ENCODE assay signal across 8 cellular contexts in genomic region chr6:26660096-26660425, GRCh38. TPM values are rescaled to one million over a fixed set of nuclear protein-coding genes. Genes with fewer than 3 reads are reported as not detected.
DNase-seq lines count a peak whose midpoint lies in the region; ATAC-seq, FAIRE-seq and TF ChIP-seq lines count a peak whose summit lies in the region.

No MANE protein-coding gene starts in this region.

- peak overlapping the region; percentile 0 to 73 (median 40); a peak in 5 of 7 replicates for H3K9ac ChIP-seq in H1 (replicated peaks in 1 of 4; ENCODE audit: extremely low read depth in 1 of 4, low read depth in 3 of 4, low read length in 3 of 4)

- peak; percentile 27 for ATAC-seq in HG02884 (IDR thresholded peaks at IDR 0.05; ENCODE audit: unreplicated experiment)
- ATAC-seq in naive thymus-derived CD8-positive, alpha-beta T cell: peak; percentile 67 to 82

- no peak overlapping the region for H3K4ac ChIP-seq in H1 (replicated peaks; ENCODE audit: insufficient read length, low read depth, low read length)

- H4K8ac ChIP-seq in H1 (ENCODE audit: extremely low read depth, insufficient read depth, low read length): no peak overlapping the region

- H4K20me1 ChIP-seq in H1 (replicated peaks in 1 of 2; ENCODE audit: control insufficient read depth in 1 of 2, insufficient read depth in 2 of 2, low read length in 2 of 2): peaks cover 0 to 1% of the 10 kb centered on the region in 2 experiments

- H3K36me3 Mint-ChIP-seq in naive thymus-derived CD8-positive, alpha-beta T cell: peaks cover 0 to 20% (median 19%) of the 10 kb centered on the region in 3 donors

- no peak for TF ChIP-seq EP300 in H1 (IDR thresholded peaks at IDR 0.05; ENCODE audit: borderline replicate concordance in 1 of 2, low read depth in 2 of 2, low read length in 2 of 2)

- no peak for FAIRE-seq in H1 (lab: Jason Lieb, UNC)

- peaks cover 0 to 2% (median 0%) of the 10 kb centered on the region in 4 experiments; a peak in 1 of 7 replicates for H3K4me1 ChIP-seq in H1 (replicated peaks in 1 of 4; ENCODE audit: control insufficient read depth in 3 of 4, insufficient read depth in 4 of 4, low read length in 3 of 4)

- no peak overlapping the region for H3K56ac ChIP-seq in H1 (replicated peaks; ENCODE audit: insufficient read length, low read depth, low read length)

- H2BK120ac ChIP-seq in H1 (replicated peaks; ENCODE audit: low read depth, low read length): no peak overlapping the region

- no peak overlapping the region for H2BK20ac ChIP-seq in H1 (ENCODE audit: low read length)

- no peak overlapping the region for H2AK5ac ChIP-seq in H1 (ENCODE audit: low read depth, low read length)

- peak overlapping the region; percentile 4; the same call in 1 of the 2 replicates for H3K18ac ChIP-seq in H1 (ENCODE audit: extremely low read depth, low read length)

- no peak overlapping the region for H3K27ac ChIP-seq in H1 (ENCODE audit: low read depth, low read length)

- peak overlapping the region; percentile 93 for H2AFZ ChIP-seq in H1 (ENCODE audit: low read length)

- CTCF ChIA-PET in H1 (lab: Charles Lee; ENCODE audit: partially characterized antibody): interaction anchor here (1.4 kb wide), 1 partner anchor 8 kb away, joined by 4 read pairs; no protein-coding TSS in a partner anchor

- H2BK12ac ChIP-seq in H1 (ENCODE audit: low read depth, low read length): no peak overlapping the region

- no peak overlapping the region for H3K14ac ChIP-seq in H1 (ENCODE audit: insufficient read length)

- no peak for TF ChIP-seq RAD21 in H1 (IDR thresholded peaks at IDR 0.05 in 1 of 2, conservative IDR thresholded peaks at IDR 0.05 in 1 of 2; ENCODE audit: low read depth in 2 of 2, low read length in 2 of 2)

- peak overlapping the region; percentile 83 to 89 for H3K4me2 ChIP-seq in H1 (ENCODE audit: insufficient read depth in 1 of 2, low read depth in 2 of 2, low read length in 2 of 2)

- H3K23ac ChIP-seq in H1 (ENCODE audit: insufficient read length): no peak overlapping the region

- H4K91ac ChIP-seq in H1 (replicated peaks; ENCODE audit: insufficient read length, low read length): no peak overlapping the region

- H3K36me3 ChIP-seq in H1 (ENCODE audit: control insufficient read depth in 2 of 4, insufficient read depth in 4 of 4, low read length in 3 of 4): peaks cover 0 to 10% (median under 1%) of the 10 kb centered on the region in 4 experiments; a peak in 4 of 8 replicates

- H2BK15ac ChIP-seq in H1 (ENCODE audit: low read length): no peak overlapping the region

- TF ChIP-seq CTCF in H1 (IDR thresholded peaks at IDR 0.05; ENCODE audit: control extremely low read depth in 1 of 3, insufficient read depth in 1 of 3, low read depth in 1 of 3, low read length in 3 of 3): peak in 1 of 3 experiments; percentile 22; a peak in 1 of 4 replicates

- H3K4me3 Mint-ChIP-seq in naive thymus-derived CD8-positive, alpha-beta T cell: peak overlapping the region; percentile 83 to 94 (median 90)

- no peaks in the 10 kb centered on the region for H3K9me3 ChIP-seq in H1 (ENCODE audit: insufficient read depth in 2 of 2, low read depth in 1 of 2, low read length in 1 of 2)

- peaks cover 0 to 23% of the 10 kb centered on the region in 2 experiments; a peak in 2 of 4 replicates for H3K79me2 ChIP-seq in H1 (ENCODE audit: control insufficient read depth in 1 of 2, insufficient read depth in 2 of 2, low read length in 2 of 2)

- peak overlapping the region; percentile 72 to 91 (median 83) for H3K4me3 ChIP-seq in H1 (ENCODE audit: extremely low read depth in 1 of 4, insufficient read depth in 2 of 4, low read depth in 3 of 4, low read length in 4 of 4)

- H3K9me3 Mint-ChIP-seq in naive thymus-derived CD8-positive, alpha-beta T cell: no peaks in the 10 kb centered on the region

- no peak for TF ChIP-seq POLR2A in H1 (IDR thresholded peaks at IDR 0.05; ENCODE audit: control extremely low read depth in 1 of 2, low read depth in 2 of 2, low read length in 2 of 2)

- peak overlapping the region; percentile 46; the same call in 1 of the 2 replicates for H2BK5ac ChIP-seq in H1 (ENCODE audit: low read depth, low read length)

- H3K27ac Mint-ChIP-seq in naive thymus-derived CD8-positive, alpha-beta T cell: peak overlapping the region in 9 of 10 donors; percentile 4 to 87 (median 57)

- H3K27me3 Mint-ChIP-seq in naive thymus-derived CD8-positive, alpha-beta T cell: peaks cover 8 to 26% (median 18%) of the 10 kb centered on the region in 5 donors

- WGBS in H1 (ENCODE audit: extremely low coverage in 1 of 2, insufficient coverage in 1 of 2, insufficient read length in 1 of 2, insufficient replicate concordance in 2 of 2, low coverage in 1 of 2, low lambda C conversion rate in 2 of 2, missing lambda C conversion rate in 1 of 2), 2 experiments: 5% methylated on average over 4 of the region's 4 CpGs; no CpG with 5 or more reads in 1 of the 2 experiments

- peak; percentile 1 for DNase-seq in stimulated activated CD8-positive, alpha-beta memory T cell treated with anti-CD3 and anti-CD28 coated beads, Interleukin-12 subunit alpha, Interleukin-12 subunit beta, amount 100 ng/mL, for 1 hour (ENCODE audit: low read depth)
- DNase-seq in stimulated activated CD8-positive, alpha-beta memory T cell treated with anti-CD3 and anti-CD28 coated beads, Interleukin-4, amount 100 ng/mL, for 48 hours: no peak
- peak; percentile 40 for DNase-seq in RPMI7951 (ENCODE audit: low read depth)
- no peak for DNase-seq in H1 (ENCODE audit: low read depth in 1 of 2, low spot score in 2 of 2)
- DNase-seq in naive thymus-derived CD8-positive, alpha-beta T cell: peak in 3 of 10 donors; percentile 18 to 48 (median 47)
- no peak for DNase-seq in foreskin melanocyte
- no peak for DNase-seq in HuH-7.5 (ENCODE audit: low spot score)

- no peaks in the 10 kb centered on the region for H3K27me3 ChIP-seq in H1 (replicated peaks in 1 of 4; ENCODE audit: control insufficient read depth in 3 of 4, extremely low read depth in 1 of 4, insufficient read depth in 3 of 4, low read length in 3 of 4)

- POLR2A ChIA-PET in H1 (lab: Charles Lee; ENCODE audit: partially characterized antibody): interaction anchor here (1.1 kb wide), 1 partner anchor 27 kb away, joined by 3 read pairs; no protein-coding TSS in a partner anchor
- POLR2A ChIA-PET in naive thymus-derived CD8-positive, alpha-beta T cell (lab: Charles Lee): interaction anchor here (0.8 kb wide), 1 partner anchor 91 kb away, joined by 3 read pairs; no protein-coding TSS in a partner anchor

- H3K4me1 Mint-ChIP-seq in naive thymus-derived CD8-positive, alpha-beta T cell: peaks cover 11 to 42% (median 36%) of the 10 kb centered on the region in 4 donors

- no peaks in the 10 kb centered on the region for H3K79me1 ChIP-seq in H1 (ENCODE audit: low read depth, low read length)

- no peak overlapping the region for H4K5ac ChIP-seq in H1 (ENCODE audit: insufficient read length, low read depth, low read length)

- peaks cover 4% of the 10 kb centered on the region for H3K23me2 ChIP-seq in H1 (ENCODE audit: low read depth, low read length)

TF ChIP-seq in H1, 55 proteins besides CTCF, POLR2A, EP300 and RAD21:
- TF ChIP-seq E2F6 (IDR thresholded peaks at IDR 0.05) (no peak), SP1 (IDR thresholded peaks at IDR 0.05; ENCODE audit: low read depth, low read length) (0 out of 2 replicates have a peak, but pooled peaks have one; percentile 9), SIN3A (conservative IDR thresholded peaks at IDR 0.05 in 1 of 2, IDR thresholded peaks at IDR 0.05 in 1 of 2; ENCODE audit: low read depth in 1 of 2, low read length in 2 of 2) (0 out of 4 replicates have a peak, but pooled peaks of 1 of the 2 experiments have one; percentile 5)
TF ChIP-seq in H1: peak in this region for 2.

RNA-seq across cellular contexts. Expression of gene ZNF322, which starts 0.5 kb away (rescaled TPM):
- total RNA-seq in RPMI7951 (2014; rRNA removed; shearing (Covaris generic)): 17.9 and 21.4 TPM in 2 replicates
- total RNA-seq in H1 (2021; fragmentation: NEBNext Ultra II Directional; extraction: Animal tissue kit (Norgen Biotek cat#: 25700)): 29.7 and 35.0 TPM in 2 replicates
- 3.5 and 5.3 TPM in 2 replicates for polyA plus RNA-seq in H1 (2011; rRNA removed)
- polyA plus RNA-seq in H1 (2011; cell fraction: cytosol; rRNA removed): 7.8 TPM
- 15.4 TPM for polyA plus RNA-seq in H1 (2011; cell fraction: nucleus; rRNA removed)
- 8.2 to 16.9 TPM (median 10.0 TPM) in 4 replicates for polyA plus RNA-seq in H1 (2012, experiment 1 of 2)
- polyA plus RNA-seq in H1 (2012, experiment 2 of 2): 0.92 TPM
- polyA plus RNA-seq in H1 (2013, experiment 1 of 2): 11.2 TPM
- 11.5 TPM for polyA plus RNA-seq in H1 (2013, experiment 2 of 2)
- 26.9 and 33.6 TPM in 2 replicates for polyA minus RNA-seq in H1 (2011; rRNA and poly(A)+ RNA removed)
- polyA minus RNA-seq in H1 (2011; cell fraction: cytosol; rRNA and poly(A)+ RNA removed): 17.0 TPM
- polyA minus RNA-seq in H1 (2011; cell fraction: nucleus; rRNA and poly(A)+ RNA removed): 112 TPM
- 10 to 100 TPM; 13.8 to 17.7 TPM for total RNA-seq in naive thymus-derived CD8-positive, alpha-beta T cell
- 1 to 10 TPM; 6.5 to 8.8 (median 8.7) TPM for polyA plus RNA-seq in naive thymus-derived CD8-positive, alpha-beta T cell

Comparison
In these comparisons a context has a peak if more than half of its experiments do, and no peak if none do; other contexts are left out.
1. DNase-seq: peak in stimulated activated CD8-positive, alpha-beta memory T cell treated with anti-CD3 and anti-CD28 coated beads, Interleukin-12 subunit alpha, Interleukin-12 subunit beta, amount 100 ng/mL, for 1 hour (single experiment) and RPMI7951 (single experiment); none in stimulated activated CD8-positive, alpha-beta memory T cell treated with anti-CD3 and anti-CD28 coated beads, Interleukin-4, amount 100 ng/mL, for 48 hours (single experiment), H1 (0 of 2), foreskin melanocyte (single experiment) and HuH-7.5 (single experiment).